Comparison of ENCODE assay signal across 11 cellular contexts in genomic region chr6:10964684-10965083, GRCh38.
DNase-seq lines count a peak whose midpoint lies in the region; ATAC-seq lines count a peak whose summit lies in the region.
"Had no signal": no experiment of that assay in that cellular context is flagged by ENCODE, and none has a peak within 500 bp of the region (broad histone marks: within the 10 kb centered on the region; RNA-seq: fewer than 3 reads in every experiment).

No MANE protein-coding gene starts in this region.

- ATAC-seq in GM18517 (IDR thresholded peaks at IDR 0.05; ENCODE audit: unreplicated experiment) = peak; percentile 92
- ATAC-seq in GM19468 (IDR thresholded peaks at IDR 0.05; ENCODE audit: extremely low read depth, unreplicated experiment) = peak; percentile 61
- peak; percentile 88 for ATAC-seq in HG02840 (IDR thresholded peaks at IDR 0.05; ENCODE audit: low FRiP score, unreplicated experiment)
- peak; percentile 89 for ATAC-seq in HG03520 (IDR thresholded peaks at IDR 0.05; ENCODE audit: unreplicated experiment)
- no peak for ATAC-seq in GM18868 (IDR thresholded peaks at IDR 0.05; ENCODE audit: unreplicated experiment)

- DNase-seq in activated gamma-delta T cell treated with Interleukin-2 at 50 U/mL for 16 hours (no peak), GF-D8 (lab: John Stamatoyannopoulos, UW) (no peak), NOMO-1 (lab: John Stamatoyannopoulos, UW; ENCODE audit: unreplicated experiment in 2 of 2) (no peak)
- DNase-seq: activated CD4-positive, alpha-beta T cell treated with anti-CD3 and anti-CD28 coated beads, Interleukin-2, amount 50 U/mL, for 4 hours; effector CD4-positive, alpha-beta T cell; NCI-H345 had no signal
